Comparison of ENCODE assay signal across 1 cellular context in the genomic region with DNA sequence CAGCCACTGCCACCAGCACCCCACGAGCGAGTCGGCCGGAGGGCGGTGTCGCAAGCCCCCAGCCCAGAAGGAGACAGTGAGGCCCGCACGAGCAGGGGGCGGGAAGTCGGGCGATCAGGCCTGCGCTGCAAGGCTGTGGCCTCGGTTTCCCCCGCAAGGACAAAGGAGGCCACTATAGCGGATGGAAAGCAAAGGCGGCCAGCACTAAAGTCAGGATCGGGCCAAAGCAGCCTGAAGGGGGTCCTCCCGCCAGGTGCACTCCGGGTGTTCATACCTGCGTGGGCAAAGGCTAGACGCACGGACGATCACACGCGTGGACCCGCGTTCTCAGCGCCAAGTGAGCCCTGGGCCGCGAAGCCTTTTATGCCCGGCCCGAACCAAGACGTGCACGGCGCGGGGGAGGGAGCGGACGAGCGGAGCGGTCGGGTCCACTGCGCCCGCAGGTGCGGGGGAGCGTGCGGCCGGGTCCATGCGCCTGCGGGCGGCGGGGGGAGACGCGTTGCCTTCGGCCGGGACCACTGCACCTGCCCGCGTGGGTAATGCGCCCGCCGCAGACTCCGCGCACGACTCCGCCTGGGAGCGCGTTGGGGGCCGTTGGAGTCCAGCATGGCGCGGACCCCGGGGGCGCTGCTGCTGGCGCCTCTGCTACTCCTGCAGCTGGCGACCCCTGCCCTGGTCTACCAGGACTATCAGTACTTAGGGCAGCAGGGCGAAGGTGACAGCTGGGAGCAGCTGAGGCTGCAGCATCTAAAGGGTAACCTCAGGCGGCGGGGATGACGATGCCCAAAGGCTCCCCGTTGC.
TF ChIP-seq lines count a peak whose summit lies in the region.

TSS of gene PRDX2 (minus strand) at position 335 of the 801 bp plus-strand sequence. CDS start 539 bp downstream, outside the sequence.
TSS of gene THSD8 (plus strand) at position 604 of the 801 bp plus-strand sequence. CDS start at position 607, 3 bp downstream.

TF ChIP-seq in K562, 482 proteins besides CTCF, POLR2A, EP300 and RAD21 (continued from another document and continues in another):
- TF ChIP-seq ZNF318 (IDR thresholded peaks at IDR 0.05; ENCODE audit: borderline replicate concordance in 1 of 2, low read depth in 1 of 2) (no peak), NONO (IDR thresholded peaks at IDR 0.05; ENCODE audit: low read depth in 2 of 2, low read length in 1 of 2) (peak; percentile 68 to 99; a peak in 3 of 4 replicates), ID3 (CRISPR knock-in tag; IDR thresholded peaks at IDR 0.05) (no peak), ID3 (tag; IDR thresholded peaks at IDR 0.05) (no peak), IFI16 (CRISPR knock-in tag; IDR thresholded peaks at IDR 0.05) (no peak), ARID3B (CRISPR knock-in tag; IDR thresholded peaks at IDR 0.05; ENCODE audit: borderline replicate concordance) (no peak), DACH1 (IDR thresholded peaks at IDR 0.05; ENCODE audit: partially characterized antibody) (peak; percentile 61), POLR2AphosphoS5 (IDR thresholded peaks at IDR 0.05; ENCODE audit: control insufficient read depth, insufficient read depth, low read depth, low read length) (peak; percentile 90), RBFOX2 (IDR thresholded peaks at IDR 0.05; ENCODE audit: low read depth, low read length) (peak; percentile 98), HNRNPLL (IDR thresholded peaks at IDR 0.05; ENCODE audit: low read depth, low read length, poor library complexity, severe bottlenecking) (peak; percentile 32), SOX6 (IDR thresholded peaks at IDR 0.05) (0 out of 2 replicates have a peak, but pooled peaks have one; percentile 18), BRD9 (IDR thresholded peaks at IDR 0.05; ENCODE audit: low read depth, partially characterized antibody) (peak; percentile 25), ZNF354B (CRISPR knock-in tag; IDR thresholded peaks at IDR 0.05) (no peak), NRF1 (conservative IDR thresholded peaks at IDR 0.05 in 1 of 2, IDR thresholded peaks at IDR 0.05 in 1 of 2) (peak; percentile 68 to 74), SREBF1 (IDR thresholded peaks at IDR 0.05; ENCODE audit: borderline replicate concordance, low read depth, low read length) (peak; percentile 98), TAF9B (IDR thresholded peaks at IDR 0.05; ENCODE audit: partially characterized antibody) (no peak), HDAC3 (IDR thresholded peaks at IDR 0.05; ENCODE audit: borderline replicate concordance, partially characterized antibody) (no peak)
- TF ChIP-seq, protein P1, sequence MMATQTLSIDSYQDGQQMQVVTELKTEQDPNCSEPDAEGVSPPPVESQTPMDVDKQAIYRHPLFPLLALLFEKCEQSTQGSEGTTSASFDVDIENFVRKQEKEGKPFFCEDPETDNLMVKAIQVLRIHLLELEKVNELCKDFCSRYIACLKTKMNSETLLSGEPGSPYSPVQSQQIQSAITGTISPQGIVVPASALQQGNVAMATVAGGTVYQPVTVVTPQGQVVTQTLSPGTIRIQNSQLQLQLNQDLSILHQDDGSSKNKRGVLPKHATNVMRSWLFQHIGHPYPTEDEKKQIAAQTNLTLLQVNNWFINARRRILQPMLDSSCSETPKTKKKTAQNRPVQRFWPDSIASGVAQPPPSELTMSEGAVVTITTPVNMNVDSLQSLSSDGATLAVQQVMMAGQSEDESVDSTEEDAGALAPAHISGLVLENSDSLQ (IDR thresholded peaks at IDR 0.05), result no peak
- TF ChIP-seq, protein P2, sequence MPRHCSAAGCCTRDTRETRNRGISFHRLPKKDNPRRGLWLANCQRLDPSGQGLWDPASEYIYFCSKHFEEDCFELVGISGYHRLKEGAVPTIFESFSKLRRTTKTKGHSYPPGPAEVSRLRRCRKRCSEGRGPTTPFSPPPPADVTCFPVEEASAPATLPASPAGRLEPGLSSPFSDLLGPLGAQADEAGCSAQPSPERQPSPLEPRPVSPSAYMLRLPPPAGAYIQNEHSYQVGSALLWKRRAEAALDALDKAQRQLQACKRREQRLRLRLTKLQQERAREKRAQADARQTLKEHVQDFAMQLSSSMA (CRISPR knock-in tag; IDR thresholded peaks at IDR 0.05), result no peak
- TF ChIP-seq, protein P3, sequence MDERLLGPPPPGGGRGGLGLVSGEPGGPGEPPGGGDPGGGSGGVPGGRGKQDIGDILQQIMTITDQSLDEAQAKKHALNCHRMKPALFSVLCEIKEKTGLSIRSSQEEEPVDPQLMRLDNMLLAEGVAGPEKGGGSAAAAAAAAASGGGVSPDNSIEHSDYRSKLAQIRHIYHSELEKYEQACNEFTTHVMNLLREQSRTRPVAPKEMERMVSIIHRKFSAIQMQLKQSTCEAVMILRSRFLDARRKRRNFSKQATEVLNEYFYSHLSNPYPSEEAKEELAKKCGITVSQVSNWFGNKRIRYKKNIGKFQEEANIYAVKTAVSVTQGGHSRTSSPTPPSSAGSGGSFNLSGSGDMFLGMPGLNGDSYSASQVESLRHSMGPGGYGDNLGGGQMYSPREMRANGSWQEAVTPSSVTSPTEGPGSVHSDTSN (CRISPR knock-in tag; IDR thresholded peaks at IDR 0.05; ENCODE audit: low read depth), result no peak
- TF ChIP-seq, protein P3 (tag; conservative IDR thresholded peaks at IDR 0.05; ENCODE audit: low read depth), result no peak
- TF ChIP-seq, protein P4, sequence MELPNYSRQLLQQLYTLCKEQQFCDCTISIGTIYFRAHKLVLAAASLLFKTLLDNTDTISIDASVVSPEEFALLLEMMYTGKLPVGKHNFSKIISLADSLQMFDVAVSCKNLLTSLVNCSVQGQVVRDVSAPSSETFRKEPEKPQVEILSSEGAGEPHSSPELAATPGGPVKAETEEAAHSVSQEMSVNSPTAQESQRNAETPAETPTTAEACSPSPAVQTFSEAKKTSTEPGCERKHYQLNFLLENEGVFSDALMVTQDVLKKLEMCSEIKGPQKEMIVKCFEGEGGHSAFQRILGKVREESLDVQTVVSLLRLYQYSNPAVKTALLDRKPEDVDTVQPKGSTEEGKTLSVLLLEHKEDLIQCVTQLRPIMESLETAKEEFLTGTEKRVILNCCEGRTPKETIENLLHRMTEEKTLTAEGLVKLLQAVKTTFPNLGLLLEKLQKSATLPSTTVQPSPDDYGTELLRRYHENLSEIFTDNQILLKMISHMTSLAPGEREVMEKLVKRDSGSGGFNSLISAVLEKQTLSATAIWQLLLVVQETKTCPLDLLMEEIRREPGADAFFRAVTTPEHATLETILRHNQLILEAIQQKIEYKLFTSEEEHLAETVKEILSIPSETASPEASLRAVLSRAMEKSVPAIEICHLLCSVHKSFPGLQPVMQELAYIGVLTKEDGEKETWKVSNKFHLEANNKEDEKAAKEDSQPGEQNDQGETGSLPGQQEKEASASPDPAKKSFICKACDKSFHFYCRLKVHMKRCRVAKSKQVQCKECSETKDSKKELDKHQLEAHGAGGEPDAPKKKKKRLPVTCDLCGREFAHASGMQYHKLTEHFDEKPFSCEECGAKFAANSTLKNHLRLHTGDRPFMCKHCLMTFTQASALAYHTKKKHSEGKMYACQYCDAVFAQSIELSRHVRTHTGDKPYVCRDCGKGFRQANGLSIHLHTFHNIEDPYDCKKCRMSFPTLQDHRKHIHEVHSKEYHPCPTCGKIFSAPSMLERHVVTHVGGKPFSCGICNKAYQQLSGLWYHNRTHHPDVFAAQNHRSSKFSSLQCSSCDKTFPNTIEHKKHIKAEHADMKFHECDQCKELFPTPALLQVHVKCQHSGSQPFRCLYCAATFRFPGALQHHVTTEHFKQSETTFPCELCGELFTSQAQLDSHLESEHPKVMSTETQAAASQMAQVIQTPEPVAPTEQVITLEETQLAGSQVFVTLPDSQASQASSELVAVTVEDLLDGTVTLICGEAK (IDR thresholded peaks at IDR 0.05), result peak; percentile 56; the same call in 1 of the 2 replicates
- TF ChIP-seq, protein P4 (CRISPR knock-in tag; IDR thresholded peaks at IDR 0.05), result no peak
